In the genomic region with DNA sequence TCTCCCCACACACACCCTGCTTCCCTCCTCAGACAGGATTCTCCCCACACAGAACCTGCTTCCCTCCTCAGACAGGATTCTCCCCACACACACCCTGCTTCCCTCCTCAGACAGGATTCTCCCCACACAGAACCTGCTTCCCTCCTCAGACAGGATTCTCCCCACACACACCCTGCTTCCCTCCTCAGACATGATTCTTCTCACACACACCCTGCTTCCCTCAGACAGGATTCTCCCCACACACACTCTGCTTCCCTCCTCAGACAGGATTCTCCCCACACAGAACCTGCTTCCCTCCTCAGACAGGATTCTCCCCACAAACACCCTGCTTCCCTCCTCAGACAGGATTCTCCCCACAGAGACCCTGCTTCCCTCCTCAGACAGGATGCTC, we compare ENCODE assay signal across 5 cellular contexts. TPM values are rescaled to one million over a fixed set of nuclear protein-coding genes. Genes with fewer than 3 reads are reported as not detected.
DNase-seq lines count a peak whose midpoint lies in the region; ATAC-seq and TF ChIP-seq lines count a peak whose summit lies in the region.
"Not testable (repeated sequence)": the region's sequence is repeated elsewhere in the genome, so short reads cannot be mapped to it uniquely, and the experiment has no call there.

No MANE protein-coding gene starts in this region.

- not testable (repeated sequence) for H2AFZ ChIP-seq in GM23338

- H3K4me1 ChIP-seq in GM23338 (ENCODE audit: insufficient read depth); naive thymus-derived CD4-positive, alpha-beta T cell (ENCODE audit: control insufficient read depth in 2 of 2, insufficient read depth in 2 of 2, low read length in 2 of 2): not testable (repeated sequence)

- H3K4me3 ChIP-seq in GM23338: peak overlapping the region; percentile 60; the same call in 1 of the 2 replicates
- H3K4me3 ChIP-seq in naive thymus-derived CD4-positive, alpha-beta T cell (ENCODE audit: low read length): not testable (repeated sequence)

- H4K20me1 ChIP-seq in GM23338 (replicated peaks; ENCODE audit: insufficient read depth): not testable (repeated sequence)

- CTCF ChIA-PET in activated naive CD4-positive, alpha-beta T cell treated with anti-CD3 and anti-CD28 coated beads for 36 hours (lab: Charles Lee); naive thymus-derived CD4-positive, alpha-beta T cell (lab: Charles Lee): not testable (repeated sequence)

- H3K36me3 Mint-ChIP-seq in GM23338 (ENCODE audit: low read depth); T-helper 1 cell treated with Interleukin-12 subunit alpha and Interleukin-12 subunit beta and Interleukin-4 antibody, amounts not matched to agents 30 μg/mL and 1 μg/mL, for 36 hours (ENCODE audit: low read depth); activated naive CD4-positive, alpha-beta T cell treated with anti-CD3 and anti-CD28 coated beads for 36 hours (ENCODE audit: low read depth); endothelial cell (ENCODE audit: low read depth, unreplicated experiment); naive thymus-derived CD4-positive, alpha-beta T cell: not testable (repeated sequence)

- TF ChIP-seq CTCF in GM23338 (conservative IDR thresholded peaks at IDR 0.05; ENCODE audit: low read depth in 2 of 2); endothelial cell (IDR thresholded peaks at IDR 0.05; ENCODE audit: unreplicated experiment): not testable (repeated sequence)

- not testable (repeated sequence) for ATAC-seq in GM23338; naive thymus-derived CD4-positive, alpha-beta T cell

- not testable (repeated sequence) for H3K79me2 ChIP-seq in GM23338 (replicated peaks; ENCODE audit: insufficient read depth)

- peaks cover 14% of the 10 kb centered on the region for H3K4me1 Mint-ChIP-seq in GM23338
- H3K4me1 Mint-ChIP-seq in T-helper 1 cell treated with Interleukin-12 subunit alpha and Interleukin-12 subunit beta and Interleukin-4 antibody, amounts not matched to agents 30 μg/mL and 1 μg/mL, for 36 hours (ENCODE audit: low read depth): peaks cover 14% of the 10 kb centered on the region
- H3K4me1 Mint-ChIP-seq in activated naive CD4-positive, alpha-beta T cell treated with anti-CD3 and anti-CD28 coated beads for 36 hours (ENCODE audit: low read depth): peaks cover 11% of the 10 kb centered on the region
- not testable (repeated sequence) for H3K4me1 Mint-ChIP-seq in endothelial cell (ENCODE audit: unreplicated experiment)
- H3K4me1 Mint-ChIP-seq in naive thymus-derived CD4-positive, alpha-beta T cell: peaks cover 12 to 23% (median 16%) of the 10 kb centered on the region in 7 donors

- DNase-seq in GM23338 (ENCODE audit: low spot score); activated naive CD4-positive, alpha-beta T cell treated with anti-CD3 and anti-CD28 coated beads for 36 hours; endothelial cell (ENCODE audit: low spot score); naive thymus-derived CD4-positive, alpha-beta T cell: not testable (repeated sequence)

- H3K27me3 ChIP-seq in GM23338 (ENCODE audit: insufficient read depth): peaks cover 15% of the 10 kb centered on the region; the same call in 1 of the 2 replicates
- not testable (repeated sequence) for H3K27me3 ChIP-seq in naive thymus-derived CD4-positive, alpha-beta T cell (ENCODE audit: control insufficient read depth in 2 of 2, insufficient read depth in 2 of 2, low read length in 2 of 2)

- not testable (repeated sequence) for H3K36me3 ChIP-seq in GM23338 (ENCODE audit: insufficient read depth); naive thymus-derived CD4-positive, alpha-beta T cell (ENCODE audit: control insufficient read depth in 2 of 3, insufficient read depth in 3 of 3, low read length in 3 of 3)

- intact Hi-C loops in activated naive CD4-positive, alpha-beta T cell treated with anti-CD3 and anti-CD28 coated beads for 36 hours (cut with micrococcal nuclease); naive thymus-derived CD4-positive, alpha-beta T cell (cut with micrococcal nuclease): not testable (repeated sequence)

- peak overlapping the region; percentile 21; the same call in 1 of the 3 replicates for H3K4me3 Mint-ChIP-seq in GM23338
- H3K4me3 Mint-ChIP-seq in T-helper 1 cell treated with Interleukin-12 subunit alpha and Interleukin-12 subunit beta and Interleukin-4 antibody, amounts not matched to agents 30 μg/mL and 1 μg/mL, for 36 hours: peak overlapping the region; percentile 28
- H3K4me3 Mint-ChIP-seq in activated naive CD4-positive, alpha-beta T cell treated with anti-CD3 and anti-CD28 coated beads for 36 hours: peak overlapping the region; percentile 12
- H3K4me3 Mint-ChIP-seq in endothelial cell (ENCODE audit: unreplicated experiment): peak overlapping the region; percentile 25
- H3K4me3 Mint-ChIP-seq in naive thymus-derived CD4-positive, alpha-beta T cell: peak overlapping the region in 7 of 10 donors; percentile 35 to 78 (median 64)

- H3F3A ChIP-seq in GM23338 (replicated peaks; ENCODE audit: low read depth): peaks cover 14% of the 10 kb centered on the region

- H3K4me2 ChIP-seq in GM23338: peak overlapping the region; percentile 79

- H3K27ac Mint-ChIP-seq in GM23338 (peak overlapping the region; percentile 97), endothelial cell (ENCODE audit: unreplicated experiment) (peak overlapping the region; percentile 30)
- not testable (repeated sequence) for H3K27ac Mint-ChIP-seq in T-helper 1 cell treated with Interleukin-12 subunit alpha and Interleukin-12 subunit beta and Interleukin-4 antibody, amounts not matched to agents 30 μg/mL and 1 μg/mL, for 36 hours; activated naive CD4-positive, alpha-beta T cell treated with anti-CD3 and anti-CD28 coated beads for 36 hours
- H3K27ac Mint-ChIP-seq in naive thymus-derived CD4-positive, alpha-beta T cell: peak overlapping the region in 4 of 9 donors; percentile 9 to 66 (median 39)

- H3K27ac ChIP-seq in GM23338 (ENCODE audit: low read depth); naive thymus-derived CD4-positive, alpha-beta T cell (ENCODE audit: low read depth, low read length): not testable (repeated sequence)

- H3K9me3 ChIP-seq in naive thymus-derived CD4-positive, alpha-beta T cell (ENCODE audit: control insufficient read depth in 2 of 3, low read length in 3 of 3): not testable (repeated sequence)

- H3K27me3 Mint-ChIP-seq in GM23338 (ENCODE audit: insufficient read depth, low read depth, poor library complexity): peaks cover 26% of the 10 kb centered on the region
- H3K27me3 Mint-ChIP-seq in T-helper 1 cell treated with Interleukin-12 subunit alpha and Interleukin-12 subunit beta and Interleukin-4 antibody, amounts not matched to agents 30 μg/mL and 1 μg/mL, for 36 hours (ENCODE audit: low read depth): peaks cover 15% of the 10 kb centered on the region
- peaks cover 21% of the 10 kb centered on the region for H3K27me3 Mint-ChIP-seq in activated naive CD4-positive, alpha-beta T cell treated with anti-CD3 and anti-CD28 coated beads for 36 hours (ENCODE audit: low read depth)
- H3K27me3 Mint-ChIP-seq in endothelial cell (ENCODE audit: unreplicated experiment): peaks cover 10% of the 10 kb centered on the region
- peaks cover 0 to 35% (median 0%) of the 10 kb centered on the region in 5 donors for H3K27me3 Mint-ChIP-seq in naive thymus-derived CD4-positive, alpha-beta T cell

- H3K9me3 Mint-ChIP-seq in GM23338; T-helper 1 cell treated with Interleukin-12 subunit alpha and Interleukin-12 subunit beta and Interleukin-4 antibody, amounts not matched to agents 30 μg/mL and 1 μg/mL, for 36 hours; activated naive CD4-positive, alpha-beta T cell treated with anti-CD3 and anti-CD28 coated beads for 36 hours; endothelial cell (ENCODE audit: unreplicated experiment); naive thymus-derived CD4-positive, alpha-beta T cell: not testable (repeated sequence)

- H3K9me2 ChIP-seq in GM23338 (ENCODE audit: insufficient read depth): not testable (repeated sequence)

- POLR2A ChIA-PET in naive thymus-derived CD4-positive, alpha-beta T cell (lab: Charles Lee): interaction anchor here (1.0 to 1.5 kb wide), 2 partner anchors 10 to 20 kb away, joined by 3 read pairs; a partner anchor contains a TSS

RNA-seq across cellular contexts. Expression of a gene that starts 4.7 kb away (rescaled TPM):
- 1,208 and 1,430 TPM in 2 replicates for total RNA-seq in GM23338 (2014; rRNA removed; shearing (Covaris generic))
- polyA plus RNA-seq in GM23338 (2016; fragmentation: Nextera tagmentation; extraction: Ambion mirVana): 920 and 1,022 TPM in 2 replicates
- 100 to 1,000 TPM; 475 to 483 TPM for total RNA-seq in activated naive CD4-positive, alpha-beta T cell treated with anti-CD3 and anti-CD28 coated beads for 36 hours
- total RNA-seq in endothelial cell (ENCODE audit: unreplicated experiment): 457 TPM
- total RNA-seq in naive thymus-derived CD4-positive, alpha-beta T cell: 100 to 1,000 TPM; 396 to 564 (median 435) TPM
- 10 to 100 TPM; 55.3 to 88.8 TPM for polyA plus RNA-seq in naive thymus-derived CD4-positive, alpha-beta T cell

RNA-seq across cellular contexts. Expression of a gene that starts 15.7 kb away (rescaled TPM):
- total RNA-seq in GM23338 (2014; rRNA removed; shearing (Covaris generic)): 78.6 and 92.2 TPM in 2 replicates
- polyA plus RNA-seq in GM23338 (2016; fragmentation: Nextera tagmentation; extraction: Ambion mirVana): 143 and 145 TPM in 2 replicates
- total RNA-seq in activated naive CD4-positive, alpha-beta T cell treated with anti-CD3 and anti-CD28 coated beads for 36 hours: 100 to 1,000 TPM; 109 to 111 TPM
- total RNA-seq in endothelial cell (ENCODE audit: unreplicated experiment): 130 TPM
- 100 to 1,000 TPM in 1 of 5 experiments, 10 to 100 TPM in 4; 64.3 to 131 (median 71.2) TPM for total RNA-seq in naive thymus-derived CD4-positive, alpha-beta T cell
- 100 to 1,000 TPM; 167 to 193 TPM for polyA plus RNA-seq in naive thymus-derived CD4-positive, alpha-beta T cell

RNA-seq across cellular contexts. Expression of a gene that starts 19.2 kb away (rescaled TPM):
- 43.7 and 64.5 TPM in 2 replicates for total RNA-seq in GM23338 (2014; rRNA removed; shearing (Covaris generic))
- 27.6 and 39.8 TPM in 2 replicates for polyA plus RNA-seq in GM23338 (2016; fragmentation: Nextera tagmentation; extraction: Ambion mirVana)
- total RNA-seq in activated naive CD4-positive, alpha-beta T cell treated with anti-CD3 and anti-CD28 coated beads for 36 hours: 10 to 100 TPM; 91.4 to 93.6 TPM
- 81.6 TPM for total RNA-seq in endothelial cell (ENCODE audit: unreplicated experiment)
- 10 to 100 TPM; 37.1 to 92.1 (median 55.8) TPM for total RNA-seq in naive thymus-derived CD4-positive, alpha-beta T cell
- 1 to 10 TPM; 7.5 to 7.8 TPM for polyA plus RNA-seq in naive thymus-derived CD4-positive, alpha-beta T cell

RNA-seq across cellular contexts. Expression of a gene that starts 19.6 kb away (rescaled TPM):
- total RNA-seq in GM23338 (2014; rRNA removed; shearing (Covaris generic)): 9.0 and 10.4 TPM in 2 replicates
- 8.5 and 9.5 TPM in 2 replicates for polyA plus RNA-seq in GM23338 (2016; fragmentation: Nextera tagmentation; extraction: Ambion mirVana)
- total RNA-seq in activated naive CD4-positive, alpha-beta T cell treated with anti-CD3 and anti-CD28 coated beads for 36 hours: 1 to 10 TPM; 5.5 to 6.0 TPM
- total RNA-seq in endothelial cell (ENCODE audit: unreplicated experiment): 22.2 TPM
- total RNA-seq in naive thymus-derived CD4-positive, alpha-beta T cell: 10 to 100 TPM in 3 of 5 experiments, 1 to 10 TPM in 2; 9.8 to 19.2 (median 17.0) TPM
- polyA plus RNA-seq in naive thymus-derived CD4-positive, alpha-beta T cell: 1 to 10 TPM; 5.1 to 6.5 TPM

RNA-seq across cellular contexts. Expression of a gene that starts 27.4 kb away (rescaled TPM):
- total RNA-seq in GM23338 (2014; rRNA removed; shearing (Covaris generic)): 13.4 and 16.2 TPM in 2 replicates
- polyA plus RNA-seq in GM23338 (2016; fragmentation: Nextera tagmentation; extraction: Ambion mirVana): 35.5 and 37.7 TPM in 2 replicates
- total RNA-seq in activated naive CD4-positive, alpha-beta T cell treated with anti-CD3 and anti-CD28 coated beads for 36 hours: 10 to 100 TPM; 13.8 to 14.4 TPM
- 4.7 TPM for total RNA-seq in endothelial cell (ENCODE audit: unreplicated experiment)
- total RNA-seq in naive thymus-derived CD4-positive, alpha-beta T cell: 10 to 100 TPM in 3 of 5 experiments, 1 to 10 TPM in 2; 5.9 to 14.1 (median 12.6) TPM
- 10 to 100 TPM; 18.4 to 26.9 TPM for polyA plus RNA-seq in naive thymus-derived CD4-positive, alpha-beta T cell

Comparison
In these comparisons a context has a peak if more than half of its experiments do, and no peak if none do; other contexts are left out.
1. H3K4me3 Mint-ChIP-seq: peak in every context shown above with its lines; median percentile 64 in naive thymus-derived CD4-positive, alpha-beta T cell; 28 in T-helper 1 cell treated with Interleukin-12 subunit alpha and Interleukin-12 subunit beta and Interleukin-4 antibody, amounts not matched to agents 30 μg/mL and 1 μg/mL, for 36 hours; 25 in endothelial cell; 21 in GM23338; 12 in activated naive CD4-positive, alpha-beta T cell treated with anti-CD3 and anti-CD28 coated beads for 36 hours.